In genomic region chr7:240887-241421, GRCh38 we compare ENCODE assay signal across 15 cellular contexts. TPM values are rescaled to one million over a fixed set of nuclear protein-coding genes. Genes with fewer than 3 reads are reported as not detected.
DNase-seq lines count a peak whose midpoint lies in the region; ATAC-seq, FAIRE-seq and TF ChIP-seq lines count a peak whose summit lies in the region.
"Had no signal": no experiment of that assay in that cellular context is flagged by ENCODE, and none has a peak within 500 bp of the region (broad histone marks: within the 10 kb centered on the region; RNA-seq: fewer than 3 reads in every experiment).

No MANE protein-coding gene starts in this region.

- peak; percentile 47 to 56 (median 52) for ATAC-seq in right lobe of liver

- FAIRE-seq in H54 (lab: Jason Lieb, UNC), result no peak
- FAIRE-seq: H1 had no signal

- H3K36me3 ChIP-seq in BLaER1 (peaks cover 44% of the 10 kb centered on the region), breast epithelium (no peaks in the 10 kb centered on the region), right lobe of liver (peaks cover 0 to 3% (median under 1%) of the 10 kb centered on the region in 4 donors), A673 (ENCODE audit: insufficient read depth, low read length, poor library complexity, severe bottlenecking) (no peaks in the 10 kb centered on the region), Peyer's patch (peaks cover 0 to under 1% (median 0%) of the 10 kb centered on the region in 3 donors)

- H3K27me3 ChIP-seq in BLaER1 (no peaks in the 10 kb centered on the region), breast epithelium (no peaks in the 10 kb centered on the region), right lobe of liver (no peaks in the 10 kb centered on the region), A673 (replicated peaks; ENCODE audit: insufficient read depth, low read depth, low read length, poor library complexity) (no peaks in the 10 kb centered on the region), Peyer's patch (no peaks in the 10 kb centered on the region)
- H3K27me3 ChIP-seq: esophagus squamous epithelium, MG63 had no signal

- CTCF ChIA-PET in A673 (lab: Charles Lee), result no interaction called here

- peaks cover 5% of the 10 kb centered on the region; the same call in 1 of the 2 replicates for H3K9me3 ChIP-seq in BLaER1
- no peaks in the 10 kb centered on the region for H3K9me3 ChIP-seq in breast epithelium
- H3K9me3 ChIP-seq in right lobe of liver, result no peaks in the 10 kb centered on the region
- no peaks in the 10 kb centered on the region for H3K9me3 ChIP-seq in A673 (ENCODE audit: low read depth, low read length, poor library complexity, severe bottlenecking)
- no peaks in the 10 kb centered on the region for H3K9me3 ChIP-seq in Peyer's patch
- H3K9me3 ChIP-seq: esophagus squamous epithelium, MG63 had no signal

- intact Hi-C loops in breast epithelium (cut with DNase I; ENCODE audit: low total_unique reads) (no loop called here), right lobe of liver (cut with DNase I) (no loop called here), A673 (cut with micrococcal nuclease; ENCODE audit: unreplicated experiment) (no loop called here)

- H3K4me1 ChIP-seq in BLaER1, result peaks cover 14% of the 10 kb centered on the region
- peaks cover 0 to 11% of the 10 kb centered on the region in 2 donors for H3K4me1 ChIP-seq in breast epithelium
- peaks cover 0 to 25% (median 6%) of the 10 kb centered on the region in 4 donors for H3K4me1 ChIP-seq in right lobe of liver
- H3K4me1 ChIP-seq in A673 (ENCODE audit: insufficient read depth, low read length, poor library complexity, severe bottlenecking), result no peaks in the 10 kb centered on the region
- H3K4me1 ChIP-seq in Peyer's patch, result peaks cover 0 to 9% (median 0%) of the 10 kb centered on the region in 4 donors

- no peak for TF ChIP-seq POLR2A in H54 (IDR thresholded peaks at IDR 0.05; ENCODE audit: low read depth, low read length)
- no peak for TF ChIP-seq POLR2A in breast epithelium (IDR thresholded peaks at IDR 0.05)
- no peak for TF ChIP-seq POLR2A in right lobe of liver (IDR thresholded peaks at IDR 0.05)
- TF ChIP-seq POLR2A in Peyer's patch (IDR thresholded peaks at IDR 0.05), result no peak

- peaks cover 59% of the 10 kb centered on the region for H4K20me1 ChIP-seq in BLaER1

- H3K4me2 ChIP-seq in BLaER1, result peak overlapping the region; percentile 71

- TF ChIP-seq CTCF in breast epithelium (IDR thresholded peaks at IDR 0.05) (no peak), right lobe of liver (IDR thresholded peaks at IDR 0.05) (no peak), A673 (conservative IDR thresholded peaks at IDR 0.05; ENCODE audit: low read depth, low read length) (no peak), Peyer's patch (IDR thresholded peaks at IDR 0.05) (no peak)

- WGBS in right lobe of liver (ENCODE audit: insufficient coverage, low coverage, low lambda C conversion rate, missing lambda C conversion rate), result no CpG with 5 or more reads among the region's 16 CpGs

- H3K9ac ChIP-seq in BLaER1, result no peak overlapping the region

- POLR2A ChIA-PET in A673 (lab: Charles Lee; ENCODE audit: low non-redundant PET), result no interaction called here

- BruUV-seq in A673 (replicated peaks; lab: Mats Ljungman, UMichigan), result no TSS peak

- H3K27ac ChIP-seq in BLaER1, result 0 out of 2 replicates have a peak overlapping the region, but pooled peaks have one; percentile 35
- H3K27ac ChIP-seq in breast epithelium, result peak overlapping the region; percentile 3 to 66
- peak overlapping the region in 1 of 3 donors; percentile 14 for H3K27ac ChIP-seq in right lobe of liver
- H3K27ac ChIP-seq in A673 (ENCODE audit: low read depth, low read length, poor library complexity, severe bottlenecking), result no peak overlapping the region
- H3K27ac ChIP-seq in Peyer's patch, result no peak overlapping the region
- H3K27ac ChIP-seq: esophagus squamous epithelium had no signal

- no peak overlapping the region for H3K4me3 ChIP-seq in BLaER1
- peak overlapping the region in 1 of 3 donors; percentile 40 for H3K4me3 ChIP-seq in breast epithelium
- no peak overlapping the region for H3K4me3 ChIP-seq in right lobe of liver
- no peak overlapping the region for H3K4me3 ChIP-seq in A673 (ENCODE audit: low read depth, low read length, poor library complexity, severe bottlenecking)
- H3K4me3 ChIP-seq in Peyer's patch, result no peak overlapping the region
- H3K4me3 ChIP-seq: esophagus squamous epithelium, MG63 had no signal

- peak; percentile 93 for DNase-seq in H54 (ENCODE audit: insufficient read length, low spot score)
- no peak for DNase-seq in breast epithelium (ENCODE audit: low spot score in 2 of 2)
- no peak for DNase-seq in right lobe of liver
- DNase-seq in A673 (ENCODE audit: low spot score), result no peak
- no peak for DNase-seq in NCI-H526 (lab: John Stamatoyannopoulos, UW)
- no peak for DNase-seq in Peyer's patch
- no peak for DNase-seq in activated CD4-positive, CD25-positive, alpha-beta regulatory T cell (lab: John Stamatoyannopoulos, UW)
- DNase-seq: activated CD4-positive, alpha-beta T cell treated with anti-CD3 and anti-CD28 coated beads, Interleukin-2, amount 50 U/mL, for 1 hour; esophagus squamous epithelium; MG63; NCI-H2171 treated with DMSO at 0.1 percent for 48 hours; T-cell had no signal

RNA-seq across cellular contexts. Expression of gene FAM20C, which starts 48.6 kb away (rescaled TPM):
- total RNA-seq in breast epithelium (10 to 100 TPM; 30.7 to 73.7 (median 71.0) TPM), right lobe of liver (10 to 100 TPM; 32.1 to 73.8 (median 57.3) TPM), A673 (2021) (35.8 and 36.3 TPM in 2 replicates), Peyer's patch (10 to 100 TPM; 46.4 to 66.0 (median 53.8) TPM)

RNA-seq across cellular contexts. Expression of gene FOXL3, which starts 49.0 kb away (rescaled TPM):
- total RNA-seq in breast epithelium (not detected), right lobe of liver (not detected), A673 (2021) (not detected in 2 replicates), Peyer's patch (not detected)
- total RNA-seq: esophagus squamous epithelium, G401, H1, T-cell had no signal

Comparison
In these comparisons a context has a peak if more than half of its experiments do, and no peak if none do; other contexts are left out.
1. H3K27ac ChIP-seq: peak in BLaER1 (single experiment) and breast epithelium (2 of 2); none in A673 (single experiment) and Peyer's patch (0 of 4).